1 cellular context compared by ENCODE assay signal in the genomic region with DNA sequence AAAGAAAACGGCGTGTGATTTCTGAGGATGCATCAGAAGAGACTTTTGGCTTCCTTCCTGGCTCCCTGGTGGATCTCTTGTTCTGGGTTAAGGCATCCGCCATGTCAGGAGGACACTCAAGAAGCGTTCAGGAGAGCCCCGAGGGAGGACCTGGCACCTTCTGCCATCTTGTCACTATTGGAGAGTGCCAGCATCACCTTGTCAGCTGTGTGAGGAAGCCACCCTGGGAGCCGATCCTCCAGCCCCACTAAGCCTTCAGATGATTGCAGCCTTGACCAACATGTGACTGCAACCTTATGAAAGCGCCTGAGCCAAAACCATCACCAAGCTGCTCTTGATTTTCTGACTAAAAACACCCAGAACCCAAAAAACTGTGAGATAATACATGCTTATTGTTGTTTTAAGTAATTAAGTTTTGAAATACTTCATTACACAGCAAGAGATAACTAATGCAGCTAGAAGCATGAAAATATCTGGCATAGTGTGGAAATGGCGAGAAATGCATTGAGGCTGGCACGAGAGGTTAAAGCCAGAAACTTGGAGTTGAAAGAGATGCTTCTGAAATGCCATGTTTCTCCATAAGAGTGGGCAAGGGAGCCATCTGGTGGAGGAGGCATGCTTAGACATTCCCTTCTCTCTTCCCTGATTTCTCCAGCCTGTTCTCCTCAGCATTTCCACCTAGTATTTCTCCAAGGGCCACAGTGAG.
TF ChIP-seq lines count a peak whose summit lies in the region.

No MANE protein-coding gene starts in this region.

TF ChIP-seq in HEK293, 187 proteins besides CTCF, POLR2A, EP300 and RAD21 (continued from another document):
- TF ChIP-seq, protein P1, sequence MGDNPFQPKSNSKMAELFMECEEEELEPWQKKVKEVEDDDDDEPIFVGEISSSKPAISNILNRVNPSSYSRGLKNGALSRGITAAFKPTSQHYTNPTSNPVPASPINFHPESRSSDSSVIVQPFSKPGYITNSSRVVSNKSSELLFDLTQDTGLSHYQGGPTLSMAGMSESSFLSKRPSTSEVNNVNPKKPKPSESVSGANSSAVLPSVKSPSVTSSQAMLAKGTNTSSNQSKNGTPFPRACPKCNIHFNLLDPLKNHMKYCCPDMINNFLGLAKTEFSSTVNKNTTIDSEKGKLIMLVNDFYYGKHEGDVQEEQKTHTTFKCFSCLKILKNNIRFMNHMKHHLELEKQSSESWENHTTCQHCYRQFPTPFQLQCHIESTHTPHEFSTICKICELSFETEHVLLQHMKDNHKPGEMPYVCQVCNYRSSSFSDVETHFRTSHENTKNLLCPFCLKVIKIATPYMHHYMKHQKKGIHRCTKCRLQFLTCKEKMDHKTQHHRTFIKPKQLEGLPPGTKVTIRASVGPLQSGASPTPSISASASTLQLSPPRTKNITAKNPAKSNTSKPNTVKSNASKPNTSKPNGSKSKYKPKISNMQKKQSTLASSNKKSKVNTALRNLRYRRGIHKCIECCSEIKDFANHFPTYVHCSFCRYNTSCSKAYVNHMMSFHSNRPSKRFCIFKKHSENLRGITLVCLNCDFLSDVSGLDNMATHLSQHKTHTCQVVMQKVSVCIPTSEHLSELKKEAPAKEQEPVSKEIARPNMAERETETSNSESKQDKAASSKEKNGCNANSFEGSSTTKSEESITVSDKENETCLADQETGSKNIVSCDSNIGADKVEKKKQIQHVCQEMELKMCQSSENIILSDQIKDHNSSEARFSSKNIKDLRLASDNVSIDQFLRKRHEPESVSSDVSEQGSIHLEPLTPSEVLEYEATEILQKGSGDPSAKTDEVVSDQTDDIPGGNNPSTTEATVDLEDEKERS (tag by site-specific recombination; IDR thresholded peaks at IDR 0.05): no peak
- TF ChIP-seq ZNF558 (tag by site-specific recombination; IDR thresholded peaks at IDR 0.05): peak; percentile 86; the same call in 1 of the 2 replicates
- TF ChIP-seq SETDB1 (IDR thresholded peaks at IDR 0.05; ENCODE audit: insufficient read length, low read length): no peak
- no peak for TF ChIP-seq ZNF174 (tag by site-specific recombination; IDR thresholded peaks at IDR 0.05)
- TF ChIP-seq ZNF664 (tag by site-specific recombination; IDR thresholded peaks at IDR 0.05): 0 out of 2 replicates have a peak, but pooled peaks have one; percentile 40
- TF ChIP-seq ZFP37 (tag by site-specific recombination; IDR thresholded peaks at IDR 0.05): 0 out of 2 replicates have a peak, but pooled peaks have one; percentile 32
- TF ChIP-seq ZNF830 (tag by site-specific recombination; IDR thresholded peaks at IDR 0.05; ENCODE audit: low read depth): no peak
- TF ChIP-seq ZNF366 (tag by site-specific recombination; conservative IDR thresholded peaks at IDR 0.05): 0 out of 2 replicates have a peak, but pooled peaks have one; percentile 27
- no peak for TF ChIP-seq ZNF776 (tag by site-specific recombination; IDR thresholded peaks at IDR 0.05; ENCODE audit: borderline replicate concordance)
- peak; percentile 65; the same call in 1 of the 2 replicates for TF ChIP-seq ZNF2 (tag by site-specific recombination; IDR thresholded peaks at IDR 0.05)
- no peak for TF ChIP-seq ZNF785 (tag by site-specific recombination; IDR thresholded peaks at IDR 0.05)
- TF ChIP-seq ZNF473 (tag by site-specific recombination; IDR thresholded peaks at IDR 0.05): no peak
- no peak for TF ChIP-seq ZNF202 (tag by site-specific recombination; IDR thresholded peaks at IDR 0.05; ENCODE audit: borderline replicate concordance)
- TF ChIP-seq, protein P2, sequence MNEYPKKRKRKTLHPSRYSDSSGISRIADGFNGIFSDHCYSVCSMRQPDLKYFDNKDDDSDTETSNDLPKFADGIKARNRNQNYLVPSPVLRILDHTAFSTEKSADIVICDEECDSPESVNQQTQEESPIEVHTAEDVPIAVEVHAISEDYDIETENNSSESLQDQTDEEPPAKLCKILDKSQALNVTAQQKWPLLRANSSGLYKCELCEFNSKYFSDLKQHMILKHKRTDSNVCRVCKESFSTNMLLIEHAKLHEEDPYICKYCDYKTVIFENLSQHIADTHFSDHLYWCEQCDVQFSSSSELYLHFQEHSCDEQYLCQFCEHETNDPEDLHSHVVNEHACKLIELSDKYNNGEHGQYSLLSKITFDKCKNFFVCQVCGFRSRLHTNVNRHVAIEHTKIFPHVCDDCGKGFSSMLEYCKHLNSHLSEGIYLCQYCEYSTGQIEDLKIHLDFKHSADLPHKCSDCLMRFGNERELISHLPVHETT (tag by site-specific recombination; IDR thresholded peaks at IDR 0.05): no peak
- TF ChIP-seq ZNF391 (tag by site-specific recombination; IDR thresholded peaks at IDR 0.05; ENCODE audit: borderline replicate concordance, low read depth): 0 out of 2 replicates have a peak, but pooled peaks have one; percentile 40
- TF ChIP-seq IKZF3 (tag by site-specific recombination; IDR thresholded peaks at IDR 0.05): peak; percentile 59
- TF ChIP-seq KLF10 (tag by site-specific recombination; IDR thresholded peaks at IDR 0.05): 0 out of 2 replicates have a peak, but pooled peaks have one; percentile 26
- no peak for TF ChIP-seq ZNF521 (tag by site-specific recombination; IDR thresholded peaks at IDR 0.05)
- no peak for TF ChIP-seq ZNF670 (tag by site-specific recombination; IDR thresholded peaks at IDR 0.05; ENCODE audit: low read depth)
- peak; percentile 98 for TF ChIP-seq ZNF654 (tag by site-specific recombination; IDR thresholded peaks at IDR 0.05; ENCODE audit: low read depth)
- TF ChIP-seq ZNF660 (tag by site-specific recombination; IDR thresholded peaks at IDR 0.05): 0 out of 2 replicates have a peak, but pooled peaks have one; percentile 63
TF ChIP-seq in HEK293: peak in this region for 12.
